Comparison of ENCODE assay signal across 17 cellular contexts in genomic region chr1:3368711-3369436, GRCh38.
A peak's percentile ranks its signal among the peaks of the same experiment; 100 is the strongest.
DNase-seq lines count a peak whose midpoint lies in the region; ATAC-seq, FAIRE-seq and TF ChIP-seq lines count a peak whose summit lies in the region.
"Had no signal": no experiment of that assay in that cellular context is flagged by ENCODE, and none has a peak within 500 bp of the region (broad histone marks: within the 10 kb centered on the region; RNA-seq: fewer than 3 reads in every experiment).

No MANE protein-coding gene starts in this region.

- ATAC-seq in right cardiac atrium (no peak), HG03432 (IDR thresholded peaks at IDR 0.05; ENCODE audit: unreplicated experiment) (no peak), HG02642 (IDR thresholded peaks at IDR 0.05; ENCODE audit: poor library complexity, unreplicated experiment) (no peak)
- ATAC-seq: activated CD8-positive, alpha-beta memory T cell treated with anti-CD3 and anti-CD28 coated beads, Interleukin-2, amount 10 ng/mL, durations not matched to agents 7 days and 5 days; natural killer cell treated with Interleukin-12 subunit alpha and Interleukin-12 subunit beta and Interleukin-15 and Interleukin-18, amount 100 ng/mL, for 72 hours had no signal

- peaks cover 21% of the 10 kb centered on the region for H3K27me3 Mint-ChIP-seq in astrocyte (ENCODE audit: low read depth, unreplicated experiment)

- H3K9me3 ChIP-seq in astrocyte (ENCODE audit: insufficient read depth, low read depth, low read length) (no peaks in the 10 kb centered on the region), right cardiac atrium (ENCODE audit: control insufficient read depth, low read length) (no peaks in the 10 kb centered on the region), skeletal muscle tissue (ENCODE audit: control insufficient read depth in 3 of 3, low read length in 3 of 3) (no peaks in the 10 kb centered on the region)
- H3K9me3 ChIP-seq: gastrocnemius medialis had no signal

- TF ChIP-seq CTCF in astrocyte (IDR thresholded peaks at IDR 0.05; ENCODE audit: insufficient read depth, low read depth, low read length): no peak

- H3K27ac ChIP-seq in astrocyte (ENCODE audit: low read depth, low read length) (peak overlapping the region; percentile 75), right cardiac atrium (ENCODE audit: low read length) (peak overlapping the region; percentile 57), skeletal muscle tissue (ENCODE audit: low read depth, low read length) (peak overlapping the region; percentile 46)

- no peaks in the 10 kb centered on the region for H3K36me3 Mint-ChIP-seq in astrocyte (ENCODE audit: low read depth, unreplicated experiment)
- H3K36me3 Mint-ChIP-seq: activated CD8-positive, alpha-beta memory T cell treated with anti-CD3 and anti-CD28 coated beads, Interleukin-2, amount 10 ng/mL, durations not matched to agents 7 days and 5 days; activated naive CD8-positive, alpha-beta T cell treated with anti-CD3 and anti-CD28 coated beads for 36 hours had no signal

- H3K36me3 ChIP-seq in astrocyte (ENCODE audit: insufficient read depth, low read length) (no peaks in the 10 kb centered on the region), skeletal muscle tissue (ENCODE audit: control insufficient read depth in 3 of 3, insufficient read depth in 3 of 3, low read length in 3 of 3) (no peaks in the 10 kb centered on the region)
- H3K36me3 ChIP-seq: gastrocnemius medialis had no signal

- H3K27ac Mint-ChIP-seq in astrocyte (ENCODE audit: unreplicated experiment): no peak overlapping the region
- H3K27ac Mint-ChIP-seq: activated CD8-positive, alpha-beta memory T cell treated with anti-CD3 and anti-CD28 coated beads, Interleukin-2, amount 10 ng/mL, durations not matched to agents 7 days and 5 days; activated naive CD8-positive, alpha-beta T cell treated with anti-CD3 and anti-CD28 coated beads for 36 hours had no signal

- no peak overlapping the region for H2AFZ ChIP-seq in astrocyte (ENCODE audit: low read depth, low read length)

- peak; percentile 22 for DNase-seq in EL
- DNase-seq in astrocyte (ENCODE audit: low read depth): peak; percentile 45
- DNase-seq in right cardiac atrium: peak in 1 of 3 donors; percentile 44
- DNase-seq in NCI-H526 (lab: John Stamatoyannopoulos, UW): no peak
- no peak for DNase-seq in HuH-7 (ENCODE audit: low spot score)
- DNase-seq: activated CD8-positive, alpha-beta memory T cell treated with anti-CD3 and anti-CD28 coated beads, Interleukin-2, amount 10 ng/mL, durations not matched to agents 7 days and 5 days; activated naive CD8-positive, alpha-beta T cell treated with anti-CD3 and anti-CD28 coated beads for 36 hours; dermis blood vessel endothelial cell; gastrocnemius medialis; NCI-H2029; NCI-H748 treated with DMSO at 0.1 percent for 48 hours; SHP77 had no signal

- intact Hi-C loops in right cardiac atrium (cut with DNase I): no loop called here

- no peak for FAIRE-seq in astrocyte (lab: Jason Lieb, UNC)
- FAIRE-seq: urothelium cell line had no signal

- H4K20me1 ChIP-seq in astrocyte (ENCODE audit: insufficient read depth, low read length): peaks cover 6% of the 10 kb centered on the region

- H3K79me2 ChIP-seq in astrocyte (ENCODE audit: insufficient read depth, low read length): no peaks in the 10 kb centered on the region

- H3K4me3 ChIP-seq in astrocyte (ENCODE audit: insufficient read depth, low read depth, low read length): no peak overlapping the region
- H3K4me3 ChIP-seq in right cardiac atrium (ENCODE audit: low read length): no peak overlapping the region
- no peak overlapping the region for H3K4me3 ChIP-seq in skeletal muscle tissue (ENCODE audit: low read length in 3 of 3)
- H3K4me3 ChIP-seq: gastrocnemius medialis had no signal

- 63% methylated on average over 16 of the region's 16 CpGs for WGBS in right cardiac atrium

- peak overlapping the region; percentile 74 for H3K4me2 ChIP-seq in astrocyte (ENCODE audit: low read length)

- peak overlapping the region; percentile 35 for H3K9ac ChIP-seq in astrocyte (ENCODE audit: low read length)
- peak overlapping the region in 1 of 3 donors; percentile 19 for H3K9ac ChIP-seq in skeletal muscle tissue (ENCODE audit: low read depth in 1 of 3, low read length in 3 of 3)

- peaks cover 39% of the 10 kb centered on the region for H3K4me1 ChIP-seq in astrocyte (ENCODE audit: insufficient read depth, low read length)
- peaks cover 3% of the 10 kb centered on the region for H3K4me1 ChIP-seq in right cardiac atrium (ENCODE audit: control insufficient read depth, insufficient read depth, low read length)
- peaks cover 14% of the 10 kb centered on the region in 3 donors for H3K4me1 ChIP-seq in skeletal muscle tissue (ENCODE audit: control insufficient read depth in 3 of 3, insufficient read depth in 3 of 3, low read length in 3 of 3)
- H3K4me1 ChIP-seq: gastrocnemius medialis had no signal

- H3K27me3 ChIP-seq in astrocyte (ENCODE audit: insufficient read depth, low read length): peaks cover 3% of the 10 kb centered on the region
- no peaks in the 10 kb centered on the region for H3K27me3 ChIP-seq in right cardiac atrium (ENCODE audit: control insufficient read depth, insufficient read depth)
- peaks cover 14 to 47% (median 34%) of the 10 kb centered on the region in 3 donors for H3K27me3 ChIP-seq in skeletal muscle tissue (ENCODE audit: control insufficient read depth in 3 of 3, insufficient read depth in 3 of 3, low read length in 3 of 3)

- H3K9me3 Mint-ChIP-seq in astrocyte (ENCODE audit: unreplicated experiment): no peaks in the 10 kb centered on the region
- H3K9me3 Mint-ChIP-seq: activated naive CD8-positive, alpha-beta T cell treated with anti-CD3 and anti-CD28 coated beads for 36 hours had no signal

- H3K4me3 Mint-ChIP-seq in astrocyte (ENCODE audit: unreplicated experiment): no peak overlapping the region
- H3K4me3 Mint-ChIP-seq: activated CD8-positive, alpha-beta memory T cell treated with anti-CD3 and anti-CD28 coated beads, Interleukin-2, amount 10 ng/mL, durations not matched to agents 7 days and 5 days; activated naive CD8-positive, alpha-beta T cell treated with anti-CD3 and anti-CD28 coated beads for 36 hours; natural killer cell treated with Interleukin-12 subunit alpha and Interleukin-12 subunit beta and Interleukin-15 and Interleukin-18, amount 100 ng/mL, for 72 hours had no signal

- H3K4me1 Mint-ChIP-seq in astrocyte (ENCODE audit: low read depth, unreplicated experiment): peaks cover 5% of the 10 kb centered on the region

Comparison
In these comparisons a context has a peak if more than half of its experiments do, and no peak if none do; other contexts are left out.
1. DNase-seq: peak in EL (single experiment) and astrocyte (single experiment); none in NCI-H526 (0 of 2) and HuH-7 (single experiment).
2. Peak in every context shown above with its lines, with median percentiles within 50 percentile points of each other: H3K27ac ChIP-seq.